ENCODE assay signal across 8 cellular contexts in the genomic region with DNA sequence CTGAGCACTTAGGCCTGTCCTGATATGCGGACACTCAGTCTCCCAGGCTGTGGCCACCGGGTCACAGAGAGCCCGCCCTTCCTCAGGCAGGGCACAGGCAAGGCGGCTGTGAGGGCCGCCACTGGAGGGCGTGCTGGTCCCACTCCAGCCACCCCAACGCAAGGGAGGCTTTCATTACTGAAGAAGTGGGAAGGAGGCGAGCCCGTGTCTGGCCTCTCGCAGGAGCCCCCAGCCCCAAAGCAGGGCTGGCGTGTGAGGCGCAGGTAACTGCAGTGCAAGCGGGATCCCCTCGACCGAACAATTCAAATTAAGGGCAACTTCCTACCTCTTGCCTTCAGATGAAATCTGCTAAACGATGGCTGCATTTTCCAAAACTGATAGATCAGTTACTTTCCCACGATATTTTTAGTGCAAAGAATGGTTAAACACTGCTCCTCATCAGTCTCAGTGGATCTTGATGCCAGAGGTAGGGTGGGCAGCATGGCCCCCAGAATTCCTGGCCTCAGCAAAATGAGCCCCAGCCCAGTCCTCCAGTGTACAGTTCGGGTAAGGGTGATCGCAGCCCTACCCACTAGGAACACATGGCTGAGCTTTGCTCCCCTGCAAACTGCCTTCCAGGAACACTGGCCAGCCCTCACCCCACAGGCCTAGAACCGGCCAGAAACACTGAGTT.
DNase-seq lines count a peak whose midpoint lies in the region; ATAC-seq and TF ChIP-seq lines count a peak whose summit lies in the region.

No MANE protein-coding gene starts in this region.

- H3K4me3 Mint-ChIP-seq in glutamatergic neuron (ENCODE audit: unreplicated experiment) (no peak overlapping the region), natural killer cell (no peak overlapping the region)

- TF ChIP-seq EP300 in transverse colon (IDR thresholded peaks at IDR 0.05; ENCODE audit: low read depth), result no peak

- H3K36me3 Mint-ChIP-seq in glutamatergic neuron (ENCODE audit: unreplicated experiment) (no peaks in the 10 kb centered on the region), natural killer cell (no peaks in the 10 kb centered on the region)

- TF ChIP-seq CTCF in HEK293 (tag by site-specific recombination; IDR thresholded peaks at IDR 0.05) (peak; percentile 77), glutamatergic neuron (IDR thresholded peaks at IDR 0.05; ENCODE audit: partially characterized antibody, unreplicated experiment) (peak; percentile 76), transverse colon (IDR thresholded peaks at IDR 0.05) (peak; percentile 24 to 72 (median 45)), natural killer cell (IDR thresholded peaks at IDR 0.05) (no peak)

- H3K27ac ChIP-seq in HEK293 (ENCODE audit: extremely low read depth, low read depth, low read length) (no peak overlapping the region), SJSA1 (no peak overlapping the region), transverse colon (no peak overlapping the region)

- H3K27me3 Mint-ChIP-seq in glutamatergic neuron (ENCODE audit: unreplicated experiment) (peaks cover 7% of the 10 kb centered on the region), natural killer cell (ENCODE audit: low read depth in 2 of 2) (peaks cover 17 to 31% of the 10 kb centered on the region in 2 donors)

- H3K4me3 ChIP-seq in HEK293 (ENCODE audit: low read depth, low read length), result no peak overlapping the region
- H3K4me3 ChIP-seq in SJSA1, result no peak overlapping the region
- no peak overlapping the region for H3K4me3 ChIP-seq in transverse colon

- 67% methylated on average over 20 of the region's 20 CpGs; no CpG with 5 or more reads in 1 of the 2 donors for WGBS in transverse colon (ENCODE audit: low coverage in 1 of 2), 2 donors

- CTCF ChIA-PET in HEK293 (lab: Yijun Ruan, JAX), result interaction anchor here (0.9 to 1.6 kb wide), 6 partner anchors 8 to 185 kb away, joined by 3 to 4 read pairs (median 4); no protein-coding TSS in a partner anchor

- no peaks in the 10 kb centered on the region for H3K9me3 ChIP-seq in HEK293 (ENCODE audit: control insufficient read depth, insufficient read depth, low read depth, low read length)
- no peaks in the 10 kb centered on the region for H3K9me3 ChIP-seq in SJSA1 (replicated peaks)
- no peaks in the 10 kb centered on the region for H3K9me3 ChIP-seq in transverse colon

- H3K36me3 ChIP-seq in HEK293 (ENCODE audit: control insufficient read depth in 2 of 2, insufficient read depth in 1 of 2, low read length in 2 of 2), result no peaks in the 10 kb centered on the region
- no peaks in the 10 kb centered on the region for H3K36me3 ChIP-seq in SJSA1
- H3K36me3 ChIP-seq in transverse colon, result no peaks in the 10 kb centered on the region

- in situ Hi-C loops in transverse colon (cut with MboI; ENCODE audit: low pct_ligation_motif_present in 1 of 4, low pct_unique_long_range_greater_than_20kb in 1 of 4, low sequenced_read_pairs in 3 of 4), result no loop called here

- H3K4me1 Mint-ChIP-seq in glutamatergic neuron (ENCODE audit: low read depth, unreplicated experiment), result peaks cover 11% of the 10 kb centered on the region
- H3K4me1 Mint-ChIP-seq in natural killer cell, result peaks cover 13 to 17% of the 10 kb centered on the region in 2 donors

- peaks cover 9% of the 10 kb centered on the region for H3K9me3 Mint-ChIP-seq in glutamatergic neuron (ENCODE audit: unreplicated experiment)
- no peaks in the 10 kb centered on the region for H3K9me3 Mint-ChIP-seq in natural killer cell

- intact Hi-C loops in transverse colon (cut with DNase I; ENCODE audit: low total_unique reads), result no loop called here
- intact Hi-C loops in natural killer cell (cut with micrococcal nuclease), result no loop called here

- no peak for ATAC-seq in HG02588 (IDR thresholded peaks at IDR 0.05; ENCODE audit: unreplicated experiment)
- ATAC-seq in natural killer cell, result no peak

- DNase-seq in COLO829 (ENCODE audit: low spot score) (peak; percentile 65), SJSA1 (ENCODE audit: low read depth in 1 of 2, low spot score in 2 of 2) (peak; percentile 61 to 69), glutamatergic neuron (peak; percentile 90), transverse colon (peak; percentile 49), middle frontal gyrus (ENCODE audit: extremely low spot score, low spot score) (no peak), natural killer cell (no peak)

- POLR2A ChIA-PET in HEK293 (lab: Yijun Ruan, JAX), result interaction anchor here (1.8 kb wide), 1 partner anchor 97 kb away, joined by 4 read pairs; the partner anchor contains the start of genes SEPTIN10 and SOWAHC

- H3K27me3 ChIP-seq in SJSA1 (replicated peaks) (no peaks in the 10 kb centered on the region), transverse colon (no peaks in the 10 kb centered on the region)

- TF ChIP-seq POLR2A in transverse colon (IDR thresholded peaks at IDR 0.05), result no peak

- H3K27ac Mint-ChIP-seq in glutamatergic neuron (ENCODE audit: unreplicated experiment) (no peak overlapping the region), natural killer cell (no peak overlapping the region)

- H3K4me1 ChIP-seq in HEK293 (ENCODE audit: control insufficient read depth, insufficient read depth, low read length) (no peaks in the 10 kb centered on the region), SJSA1 (replicated peaks) (peaks cover 9% of the 10 kb centered on the region), transverse colon (peaks cover 6 to 14% (median 8%) of the 10 kb centered on the region in 4 donors)

TF ChIP-seq in HEK293, 187 proteins besides CTCF, POLR2A, EP300 and RAD21:
- TF ChIP-seq ZBTB8A (tag by site-specific recombination; IDR thresholded peaks at IDR 0.05), result peak; percentile 23; the same call in 1 of the 2 replicates
- no peak for TF ChIP-seq ZNF449 (tag by site-specific recombination; IDR thresholded peaks at IDR 0.05)
- TF ChIP-seq EGR2 (tag by site-specific recombination; IDR thresholded peaks at IDR 0.05; ENCODE audit: low read depth), result no peak
- no peak for TF ChIP-seq YY2 (tag by site-specific recombination; IDR thresholded peaks at IDR 0.05)
- no peak for TF ChIP-seq ZNF155 (tag by site-specific recombination; IDR thresholded peaks at IDR 0.05)
- TF ChIP-seq KLF16 (tag by site-specific recombination; IDR thresholded peaks at IDR 0.05), result no peak
- TF ChIP-seq ZNF654 (tag by site-specific recombination; IDR thresholded peaks at IDR 0.05; ENCODE audit: low read depth), result peak; percentile 68
- TF ChIP-seq ZFP3 (tag by site-specific recombination; IDR thresholded peaks at IDR 0.05; ENCODE audit: low read depth), result no peak
- no peak for TF ChIP-seq ZNF707 (tag by site-specific recombination; IDR thresholded peaks at IDR 0.05)
- no peak for TF ChIP-seq ZNF19 (tag by site-specific recombination; IDR thresholded peaks at IDR 0.05; ENCODE audit: low read depth)
- TF ChIP-seq HIC1 (tag by site-specific recombination; IDR thresholded peaks at IDR 0.05), result no peak
- TF ChIP-seq ZNF510 (tag by site-specific recombination; IDR thresholded peaks at IDR 0.05; ENCODE audit: insufficient replicate concordance), result no peak

Comparison
In these comparisons a context has a peak if more than half of its experiments do, and no peak if none do; other contexts are left out.
1. DNase-seq: peak in COLO829 (single experiment), SJSA1 (2 of 2), glutamatergic neuron (single experiment) and transverse colon (single experiment); none in middle frontal gyrus (single experiment) and natural killer cell (single experiment).